Comparison of ENCODE assay signal across 9 cellular contexts in genomic region chr12:33439587-33440011, GRCh38. TPM values are rescaled to one million over a fixed set of nuclear protein-coding genes. Genes with fewer than 3 reads are reported as not detected.
DNase-seq lines count a peak whose midpoint lies in the region; ATAC-seq lines count a peak whose summit lies in the region.
"Had no signal": no experiment of that assay in that cellular context is flagged by ENCODE, and none has a peak within 500 bp of the region (broad histone marks: within the 10 kb centered on the region; RNA-seq: fewer than 3 reads in every experiment).

SYT10 (minus strand) TSS chr12:33439819; CDS start chr12:33439522, 297 bp downstream.

- H3K36me3 ChIP-seq in CD4-positive, CD25-positive, alpha-beta regulatory T cell (ENCODE audit: control insufficient read depth, insufficient read depth, low read length): no peaks in the 10 kb centered on the region

- H3K27ac Mint-ChIP-seq in CD4-positive, CD25-positive, alpha-beta regulatory T cell: no peak within 1 kb of the TSS

- no peaks in the 10 kb centered on the region for H3K36me3 Mint-ChIP-seq in CD4-positive, CD25-positive, alpha-beta regulatory T cell

- H3K4me1 ChIP-seq in CD4-positive, CD25-positive, alpha-beta regulatory T cell (ENCODE audit: control insufficient read depth, insufficient read depth, low read length, poor library complexity, severe bottlenecking): no peaks in the 10 kb centered on the region

- H3K9me3 ChIP-seq in CD4-positive, CD25-positive, alpha-beta regulatory T cell (ENCODE audit: control insufficient read depth in 2 of 2, low read length in 2 of 2): no peaks in the 10 kb centered on the region

- ATAC-seq in CD4-positive, CD25-positive, alpha-beta regulatory T cell (ENCODE audit: low read depth in 2 of 2): no peak
- ATAC-seq in HG03175 (IDR thresholded peaks at IDR 0.05; ENCODE audit: unreplicated experiment): no peak
- ATAC-seq in GM21786 (IDR thresholded peaks at IDR 0.05; ENCODE audit: unreplicated experiment): no peak
- ATAC-seq in HG02623 (IDR thresholded peaks at IDR 0.05; ENCODE audit: unreplicated experiment): no peak

- H3K27me3 ChIP-seq in CD4-positive, CD25-positive, alpha-beta regulatory T cell (ENCODE audit: control insufficient read depth, insufficient read depth, low read length): peaks cover 11% of the 10 kb centered on the region

- peak within 1 kb of the TSS in 3 of 4 donors; percentile 51 to 67 (median 66) for H3K4me3 Mint-ChIP-seq in CD4-positive, CD25-positive, alpha-beta regulatory T cell

- H3K4me3 ChIP-seq in CD4-positive, CD25-positive, alpha-beta regulatory T cell (ENCODE audit: low read depth, low read length): no peak within 1 kb of the TSS

- peaks cover 0 to 7% (median 3%) of the 10 kb centered on the region in 4 donors for H3K4me1 Mint-ChIP-seq in CD4-positive, CD25-positive, alpha-beta regulatory T cell

- peaks cover 50% of the 10 kb centered on the region for H3K27me3 Mint-ChIP-seq in CD4-positive, CD25-positive, alpha-beta regulatory T cell

- peak in 1 of 3 donors; percentile 2 for DNase-seq in CD4-positive, CD25-positive, alpha-beta regulatory T cell
- DNase-seq in NCI-H1105 (lab: John Stamatoyannopoulos, UW) (peak; percentile 74), dermis blood vessel endothelial cell (peak; percentile 28), myocyte (ENCODE audit: low read depth) (peak; percentile 18), GOT3 (lab: John Stamatoyannopoulos, UW) (no peak)

- H3K27ac ChIP-seq in CD4-positive, CD25-positive, alpha-beta regulatory T cell (ENCODE audit: insufficient read depth, low read length, poor library complexity, severe bottlenecking): no peak within 1 kb of the TSS

- H3K9me3 Mint-ChIP-seq in CD4-positive, CD25-positive, alpha-beta regulatory T cell: peaks cover 0 to 4% (median 0%) of the 10 kb centered on the region in 7 donors

RNA-seq across cellular contexts. Expression of gene SYT10, which starts in this region (rescaled TPM):
- total RNA-seq in CD4-positive, CD25-positive, alpha-beta regulatory T cell: not detected
- not detected for polyA plus RNA-seq in CD4-positive, CD25-positive, alpha-beta regulatory T cell
- total RNA-seq in dermis blood vessel endothelial cell (not detected in 2 replicates), myocyte (not detected in 2 replicates)
- polyA plus RNA-seq in myocyte (2012): not detected
- total RNA-seq: dermis microvascular lymphatic vessel endothelial cell had no signal

Comparison
In these comparisons a context has a peak if more than half of its experiments do, and no peak if none do; other contexts are left out.
1. Peak in DNase-seq in dermis blood vessel endothelial cell; RNA of the gene not detected or under 1 TPM.
2. Peak in DNase-seq in myocyte; RNA of the gene not detected or under 1 TPM.